ENCODE assay signal across 1 cellular context in the genomic region with DNA sequence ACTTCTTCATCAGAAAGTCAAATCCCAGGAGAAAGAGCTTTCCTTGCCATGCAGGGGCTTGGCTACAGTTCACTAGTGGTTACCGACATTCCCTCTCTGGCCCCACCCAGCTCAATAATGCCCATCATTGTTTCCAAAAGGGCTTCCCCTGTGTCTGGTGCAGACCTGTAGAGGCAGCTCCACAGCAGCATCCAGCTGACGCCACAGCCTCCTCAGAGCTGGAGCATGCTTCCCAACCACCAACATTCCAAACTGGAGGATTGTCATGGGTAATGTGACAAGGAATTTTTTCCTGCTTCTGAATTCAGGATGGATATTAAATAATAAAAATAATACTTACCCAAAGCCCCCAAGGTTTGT.
TF ChIP-seq lines count a peak whose summit lies in the region.

No MANE protein-coding gene starts in this region.

TF ChIP-seq in WTC11, 78 proteins besides CTCF, POLR2A, EP300 and RAD21 (continued from another document):
- TF ChIP-seq, protein P1, sequence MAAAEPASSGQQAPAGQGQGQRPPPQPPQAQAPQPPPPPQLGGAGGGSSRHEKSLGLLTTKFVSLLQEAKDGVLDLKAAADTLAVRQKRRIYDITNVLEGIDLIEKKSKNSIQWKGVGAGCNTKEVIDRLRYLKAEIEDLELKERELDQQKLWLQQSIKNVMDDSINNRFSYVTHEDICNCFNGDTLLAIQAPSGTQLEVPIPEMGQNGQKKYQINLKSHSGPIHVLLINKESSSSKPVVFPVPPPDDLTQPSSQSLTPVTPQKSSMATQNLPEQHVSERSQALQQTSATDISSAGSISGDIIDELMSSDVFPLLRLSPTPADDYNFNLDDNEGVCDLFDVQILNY (CRISPR knock-in tag; IDR thresholded peaks at IDR 0.05), result no peak
- no peak for TF ChIP-seq ZNF121 (CRISPR knock-in tag; IDR thresholded peaks at IDR 0.05)
- TF ChIP-seq FOXK1 (CRISPR knock-in tag; IDR thresholded peaks at IDR 0.05), result no peak
- TF ChIP-seq, protein P2, sequence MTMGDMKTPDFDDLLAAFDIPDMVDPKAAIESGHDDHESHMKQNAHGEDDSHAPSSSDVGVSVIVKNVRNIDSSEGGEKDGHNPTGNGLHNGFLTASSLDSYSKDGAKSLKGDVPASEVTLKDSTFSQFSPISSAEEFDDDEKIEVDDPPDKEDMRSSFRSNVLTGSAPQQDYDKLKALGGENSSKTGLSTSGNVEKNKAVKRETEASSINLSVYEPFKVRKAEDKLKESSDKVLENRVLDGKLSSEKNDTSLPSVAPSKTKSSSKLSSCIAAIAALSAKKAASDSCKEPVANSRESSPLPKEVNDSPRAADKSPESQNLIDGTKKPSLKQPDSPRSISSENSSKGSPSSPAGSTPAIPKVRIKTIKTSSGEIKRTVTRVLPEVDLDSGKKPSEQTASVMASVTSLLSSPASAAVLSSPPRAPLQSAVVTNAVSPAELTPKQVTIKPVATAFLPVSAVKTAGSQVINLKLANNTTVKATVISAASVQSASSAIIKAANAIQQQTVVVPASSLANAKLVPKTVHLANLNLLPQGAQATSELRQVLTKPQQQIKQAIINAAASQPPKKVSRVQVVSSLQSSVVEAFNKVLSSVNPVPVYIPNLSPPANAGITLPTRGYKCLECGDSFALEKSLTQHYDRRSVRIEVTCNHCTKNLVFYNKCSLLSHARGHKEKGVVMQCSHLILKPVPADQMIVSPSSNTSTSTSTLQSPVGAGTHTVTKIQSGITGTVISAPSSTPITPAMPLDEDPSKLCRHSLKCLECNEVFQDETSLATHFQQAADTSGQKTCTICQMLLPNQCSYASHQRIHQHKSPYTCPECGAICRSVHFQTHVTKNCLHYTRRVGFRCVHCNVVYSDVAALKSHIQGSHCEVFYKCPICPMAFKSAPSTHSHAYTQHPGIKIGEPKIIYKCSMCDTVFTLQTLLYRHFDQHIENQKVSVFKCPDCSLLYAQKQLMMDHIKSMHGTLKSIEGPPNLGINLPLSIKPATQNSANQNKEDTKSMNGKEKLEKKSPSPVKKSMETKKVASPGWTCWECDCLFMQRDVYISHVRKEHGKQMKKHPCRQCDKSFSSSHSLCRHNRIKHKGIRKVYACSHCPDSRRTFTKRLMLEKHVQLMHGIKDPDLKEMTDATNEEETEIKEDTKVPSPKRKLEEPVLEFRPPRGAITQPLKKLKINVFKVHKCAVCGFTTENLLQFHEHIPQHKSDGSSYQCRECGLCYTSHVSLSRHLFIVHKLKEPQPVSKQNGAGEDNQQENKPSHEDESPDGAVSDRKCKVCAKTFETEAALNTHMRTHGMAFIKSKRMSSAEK (CRISPR knock-in tag; IDR thresholded peaks at IDR 0.05; ENCODE audit: borderline replicate concordance), result no peak
- TF ChIP-seq ZNF219 (CRISPR knock-in tag; IDR thresholded peaks at IDR 0.05; ENCODE audit: borderline replicate concordance), result no peak
TF ChIP-seq in WTC11: peak in this region for 0.
